ENCODE assay signal across 29 cellular contexts in genomic region chr3:59482001-59482400, GRCh38.
DNase-seq lines count a peak whose midpoint lies in the region; ATAC-seq, FAIRE-seq and TF ChIP-seq lines count a peak whose summit lies in the region.
"Had no signal": no experiment of that assay in that cellular context is flagged by ENCODE, and none has a peak within 500 bp of the region (broad histone marks: within the 10 kb centered on the region; RNA-seq: fewer than 3 reads in every experiment).

No MANE protein-coding gene starts in this region.

- H3K27ac Mint-ChIP-seq in astrocyte (ENCODE audit: unreplicated experiment) (peak overlapping the region; percentile 63), type B pancreatic cell (peak overlapping the region; percentile 47)
- H3K27ac Mint-ChIP-seq: activated CD4-positive, alpha-beta memory T cell treated with anti-CD3 and anti-CD28 coated beads, Interleukin-2, amount 10 ng/mL, durations not matched to agents 7 days and 5 days; activated naive CD4-positive, alpha-beta T cell treated with anti-CD3 and anti-CD28 coated beads, Interleukin-2, amount 50 U/mL, for 72 hours; activated T-helper 2 cell treated with anti-CD3 and anti-CD28 coated beads, Interferon-gamma antibody, Interleukin-2, Interleukin-4, amounts not matched to agents 10 μg/mL and 5 μg/mL and 100 μg/mL, durations not matched to agents 14 hours and 24 hours and 36 hours; nephron progenitor cell; T-helper 1 cell treated with Interleukin-12 subunit alpha and Interleukin-12 subunit beta and Interleukin-4 antibody, amounts not matched to agents 30 μg/mL and 1 μg/mL, for 36 hours had no signal

- intact Hi-C loops in left ventricle myocardium superior (cut with micrococcal nuclease): no loop called here

- H3K36me3 Mint-ChIP-seq in astrocyte (ENCODE audit: low read depth, unreplicated experiment): no peaks in the 10 kb centered on the region
- no peaks in the 10 kb centered on the region for H3K36me3 Mint-ChIP-seq in type B pancreatic cell
- H3K36me3 Mint-ChIP-seq: CD14-positive monocyte had no signal

- H2AFZ ChIP-seq in astrocyte (ENCODE audit: low read depth, low read length): no peak overlapping the region

- H3K27me3 Mint-ChIP-seq in astrocyte (ENCODE audit: low read depth, unreplicated experiment) (no peaks in the 10 kb centered on the region), type B pancreatic cell (peaks cover 13% of the 10 kb centered on the region)
- H3K27me3 Mint-ChIP-seq: activated CD4-positive, alpha-beta memory T cell treated with anti-CD3 and anti-CD28 coated beads, Interleukin-2, amount 10 ng/mL, durations not matched to agents 7 days and 5 days had no signal

- no peak overlapping the region for H3K4me2 ChIP-seq in astrocyte (ENCODE audit: low read length)

- peak; percentile 20 for FAIRE-seq in astrocyte (lab: Jason Lieb, UNC)
- FAIRE-seq: H54, HepG2, TTC549 had no signal

- H3K9me3 ChIP-seq in astrocyte (ENCODE audit: insufficient read depth, low read depth, low read length): no peaks in the 10 kb centered on the region
- H3K9me3 ChIP-seq in WERI-Rb-1 (ENCODE audit: severe bottlenecking): no peaks in the 10 kb centered on the region
- H3K9me3 ChIP-seq: ovary, right atrium auricular region, upper lobe of right lung had no signal

- no peaks in the 10 kb centered on the region for H4K20me1 ChIP-seq in astrocyte (ENCODE audit: insufficient read depth, low read length)

- H3K27me3 ChIP-seq in astrocyte (ENCODE audit: insufficient read depth, low read length) (no peaks in the 10 kb centered on the region), WERI-Rb-1 (ENCODE audit: insufficient read depth, low read depth, severe bottlenecking) (no peaks in the 10 kb centered on the region)
- H3K27me3 ChIP-seq: ovary, right atrium auricular region, upper lobe of right lung had no signal

- H3K4me3 ChIP-seq in astrocyte (ENCODE audit: insufficient read depth, low read depth, low read length) (no peak overlapping the region), WERI-Rb-1 (ENCODE audit: low read depth, low read length) (no peak overlapping the region)
- H3K4me3 ChIP-seq: lung, ovary, right atrium auricular region, upper lobe of right lung had no signal

- peaks cover 20% of the 10 kb centered on the region for H3K4me1 ChIP-seq in astrocyte (ENCODE audit: insufficient read depth, low read length)
- H3K4me1 ChIP-seq: upper lobe of right lung had no signal

- DNase-seq in NCI-H226: peak; percentile 58
- DNase-seq in astrocyte (ENCODE audit: low read depth): peak; percentile 59
- peak; percentile 20 for DNase-seq in iris pigment epithelial cell (ENCODE audit: low read depth)
- DNase-seq in type B pancreatic cell (ENCODE audit: extremely low spot score, unreplicated experiment): no peak
- no peak for DNase-seq in left ventricle myocardium superior
- no peak for DNase-seq in cerebellar cortex (ENCODE audit: low spot score)
- no peak for DNase-seq in WERI-Rb-1
- DNase-seq: activated CD4-positive, alpha-beta memory T cell treated with anti-CD3 and anti-CD28 coated beads, Interleukin-2, amount 10 ng/mL, durations not matched to agents 7 days and 5 days; anterior cingulate cortex; central memory CD4-positive, alpha-beta T cell; dermis blood vessel endothelial cell; islet precursor cell; Kasumi-1; NCI-H1694; nephron progenitor cell; ovary; SHP77 treated with DMSO at 0.1 percent for 48 hours; stimulated activated CD4-positive, alpha-beta T cell treated with anti-CD3 and anti-CD28 coated beads, Interleukin-12 subunit alpha, Interleukin-12 subunit beta, amount 100 ng/mL, for 4 hours; stimulated activated CD4-positive, alpha-beta T cell treated with anti-CD3 and anti-CD28 coated beads, Interleukin-4, amount 100 ng/mL, for 1 hour; upper lobe of right lung had no signal

- H3K36me3 ChIP-seq in astrocyte (ENCODE audit: insufficient read depth, low read length) (no peaks in the 10 kb centered on the region), WERI-Rb-1 (no peaks in the 10 kb centered on the region)
- H3K36me3 ChIP-seq: ovary, right atrium auricular region, upper lobe of right lung had no signal

- no peak overlapping the region for H3K9ac ChIP-seq in astrocyte (ENCODE audit: low read length)

- H3K4me3 Mint-ChIP-seq in astrocyte (ENCODE audit: unreplicated experiment) (no peak overlapping the region), type B pancreatic cell (peak overlapping the region; percentile 16)
- H3K4me3 Mint-ChIP-seq: activated CD4-positive, alpha-beta memory T cell treated with anti-CD3 and anti-CD28 coated beads, Interleukin-2, amount 10 ng/mL, durations not matched to agents 7 days and 5 days; CD14-positive monocyte; nephron progenitor cell; T-helper 1 cell treated with Interleukin-12 subunit alpha and Interleukin-12 subunit beta and Interleukin-4 antibody, amounts not matched to agents 30 μg/mL and 1 μg/mL, for 36 hours had no signal

- H3K9me3 Mint-ChIP-seq in astrocyte (ENCODE audit: unreplicated experiment): peaks cover 3% of the 10 kb centered on the region
- no peaks in the 10 kb centered on the region for H3K9me3 Mint-ChIP-seq in type B pancreatic cell
- H3K9me3 Mint-ChIP-seq: activated T-helper 2 cell treated with anti-CD3 and anti-CD28 coated beads, Interferon-gamma antibody, Interleukin-2, Interleukin-4, amounts not matched to agents 10 μg/mL and 5 μg/mL and 100 μg/mL, durations not matched to agents 14 hours and 24 hours and 36 hours; nephron progenitor cell had no signal

- ATAC-seq in left ventricle myocardium superior: no peak
- ATAC-seq: HepG2, upper lobe of right lung had no signal

- H3K27ac ChIP-seq in astrocyte (ENCODE audit: low read depth, low read length) (no peak overlapping the region), WERI-Rb-1 (no peak overlapping the region)
- H3K27ac ChIP-seq: ovary, right atrium auricular region, upper lobe of right lung had no signal

- TF ChIP-seq CTCF in astrocyte (IDR thresholded peaks at IDR 0.05; ENCODE audit: insufficient read depth, low read depth, low read length) (no peak), type B pancreatic cell (conservative IDR thresholded peaks at IDR 0.05) (no peak), WERI-Rb-1 (IDR thresholded peaks at IDR 0.05; ENCODE audit: low read depth, low read length) (no peak)

- peaks cover 31% of the 10 kb centered on the region for H3K4me1 Mint-ChIP-seq in astrocyte (ENCODE audit: low read depth, unreplicated experiment)
- peaks cover 10% of the 10 kb centered on the region for H3K4me1 Mint-ChIP-seq in type B pancreatic cell (ENCODE audit: unreplicated experiment)

- no peaks in the 10 kb centered on the region for H3K79me2 ChIP-seq in astrocyte (ENCODE audit: insufficient read depth, low read length)

Comparison
In these comparisons a context has a peak if more than half of its experiments do, and no peak if none do; other contexts are left out.
1. DNase-seq: peak in NCI-H226 (single experiment), astrocyte (single experiment) and iris pigment epithelial cell (single experiment); none in type B pancreatic cell (single experiment), left ventricle myocardium superior (single experiment), cerebellar cortex (single experiment) and WERI-Rb-1 (single experiment).